In the genomic region with DNA sequence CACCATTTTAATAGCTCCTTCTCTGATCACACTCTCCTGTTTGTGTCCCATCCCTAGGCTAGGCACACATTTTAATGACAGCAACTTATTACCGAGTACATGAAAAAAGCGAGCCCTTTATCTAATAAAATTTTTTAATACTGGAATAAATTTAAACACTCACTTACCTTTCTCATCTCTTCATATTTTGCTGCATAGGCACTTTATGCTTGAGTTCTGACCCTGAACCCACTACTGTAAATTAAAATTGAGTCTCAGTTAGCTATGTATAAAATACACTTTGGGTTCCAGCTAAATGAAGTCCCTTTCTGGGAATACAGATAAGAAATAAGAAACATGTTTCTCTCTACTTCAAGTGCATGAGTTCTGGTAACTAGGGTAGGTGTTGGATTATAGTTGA, we compare ENCODE assay signal across 20 cellular contexts.
DNase-seq lines count a peak whose midpoint lies in the region; ATAC-seq, FAIRE-seq and TF ChIP-seq lines count a peak whose summit lies in the region.
"Had no signal": no experiment of that assay in that cellular context is flagged by ENCODE, and none has a peak within 500 bp of the region (broad histone marks: within the 10 kb centered on the region; RNA-seq: fewer than 3 reads in every experiment).

No MANE protein-coding gene starts in this region.

- no peaks in the 10 kb centered on the region for H4K20me1 ChIP-seq in IMR-90 (ENCODE audit: insufficient read depth, low read length)
- H4K20me1 ChIP-seq in K562 (replicated peaks; ENCODE audit: control insufficient read depth, insufficient read depth, low read length): no peaks in the 10 kb centered on the region
- H4K20me1 ChIP-seq: BLaER1 treated with 17β-estradiol and CSF1 and Interleukin-3, amounts not matched to agents 10 nM and 100 nM had no signal

- H3K9ac ChIP-seq in IMR-90 (ENCODE audit: low read depth, low read length) (no peak overlapping the region), K562 (ENCODE audit: insufficient read depth in 1 of 2, low read depth in 2 of 2, low read length in 2 of 2) (no peak overlapping the region)
- H3K9ac ChIP-seq: BLaER1 treated with 17β-estradiol and CSF1 and Interleukin-3, amounts not matched to agents 10 nM and 100 nM had no signal

- H3K4me3 ChIP-seq in A549 (no peak overlapping the region), IMR-90 (ENCODE audit: insufficient read depth, low read depth, low read length) (no peak overlapping the region), K562 (no peak overlapping the region)
- H3K4me3 ChIP-seq: BLaER1 treated with 17β-estradiol and CSF1 and Interleukin-3, amounts not matched to agents 10 nM and 100 nM had no signal

- no peak overlapping the region for H3K4me2 ChIP-seq in A549
- H3K4me2 ChIP-seq in IMR-90 (ENCODE audit: low read depth, low read length): no peak overlapping the region
- no peak overlapping the region for H3K4me2 ChIP-seq in K562 (ENCODE audit: insufficient read depth, low read length)

- intact Hi-C loops in IMR-90 (cut with micrococcal nuclease): no loop called here
- intact Hi-C loops in K562 (cut with micrococcal nuclease): no loop called here

- H3K79me2 ChIP-seq in K562 (ENCODE audit: control insufficient read depth, insufficient read depth, low read length): no peaks in the 10 kb centered on the region

- no peak overlapping the region for H3K27ac Mint-ChIP-seq in activated CD4-positive, alpha-beta memory T cell treated with anti-CD3 and anti-CD28 coated beads, Interleukin-2, amount 10 ng/mL, durations not matched to agents 7 days and 5 days
- H3K27ac Mint-ChIP-seq: B cell; CD4-positive, alpha-beta T cell; CD8-positive, alpha-beta T cell had no signal

- H4K8ac ChIP-seq in IMR-90 (ENCODE audit: low read depth in 2 of 2, low read length in 2 of 2): no peak overlapping the region

- TF ChIP-seq CTCF in A549 (IDR thresholded peaks at IDR 0.05) (no peak), IMR-90 (conservative IDR thresholded peaks at IDR 0.05; ENCODE audit: low read depth, low read length) (no peak), K562 (IDR thresholded peaks at IDR 0.05 in 2 of 3, conservative IDR thresholded peaks at IDR 0.05 in 1 of 3; ENCODE audit: insufficient read depth in 2 of 3, low read depth in 1 of 3, low read length in 3 of 3) (no peak)

- dilution Hi-C loops in IMR-90 (cut with HindIII; ENCODE audit: low sequenced_read_pairs, unreplicated experiment): no loop called here

- no peak overlapping the region for H2AK9ac ChIP-seq in IMR-90 (replicated peaks; ENCODE audit: low read depth, low read length, poor library complexity)

- H3K4me1 ChIP-seq in A549 (no peaks in the 10 kb centered on the region), IMR-90 (ENCODE audit: control insufficient read depth, insufficient read depth, low read length) (0 out of 2 replicates have a peak, but pooled peaks cover 4% of the 10 kb centered on the region), K562 (replicated peaks in 1 of 2; ENCODE audit: control insufficient read depth in 2 of 2, insufficient read depth in 2 of 2, low read length in 2 of 2) (no peaks in the 10 kb centered on the region)

- H2BK20ac ChIP-seq in IMR-90 (ENCODE audit: low read depth, low read length): no peak overlapping the region

- no peak overlapping the region for H3K4me3 Mint-ChIP-seq in activated CD4-positive, alpha-beta memory T cell treated with anti-CD3 and anti-CD28 coated beads, Interleukin-2, amount 10 ng/mL, durations not matched to agents 7 days and 5 days
- H3K4me3 Mint-ChIP-seq: B cell; CD4-positive, alpha-beta T cell; CD8-positive, alpha-beta T cell had no signal

- no peaks in the 10 kb centered on the region for H3K36me3 Mint-ChIP-seq in activated CD4-positive, alpha-beta memory T cell treated with anti-CD3 and anti-CD28 coated beads, Interleukin-2, amount 10 ng/mL, durations not matched to agents 7 days and 5 days (ENCODE audit: low read depth)
- H3K36me3 Mint-ChIP-seq: CD8-positive, alpha-beta T cell had no signal

- BruUV-seq in IMR-90 (replicated peaks; lab: Mats Ljungman, UMichigan) (no TSS peak), K562 (replicated peaks; lab: Mats Ljungman, UMichigan) (no TSS peak)

- no peak overlapping the region for H2BK5ac ChIP-seq in IMR-90 (ENCODE audit: low read depth, low read length, poor library complexity, severe bottlenecking)

- no peak for TF ChIP-seq RAD21 in A549 (conservative IDR thresholded peaks at IDR 0.05 in 1 of 2, IDR thresholded peaks at IDR 0.05 in 1 of 2)
- TF ChIP-seq RAD21 in IMR-90 (IDR thresholded peaks at IDR 0.05; ENCODE audit: low read length): no peak
- no peak for TF ChIP-seq RAD21 in K562 (CRISPR knock-in tag; conservative IDR thresholded peaks at IDR 0.05 in 1 of 2, IDR thresholded peaks at IDR 0.05 in 1 of 2)

- in situ Hi-C loops in IMR-90 (cut with MboI; ENCODE audit: low sequenced_read_pairs): no loop called here
- in situ Hi-C loops in K562 (cut with MboI): no loop called here

- DNase-seq in A549 (ENCODE audit: low read depth in 1 of 2, low spot score in 1 of 2): no peak
- DNase-seq in IMR-90: no peak
- DNase-seq in K562 (ENCODE audit: extremely low read depth in 1 of 4, low spot score in 3 of 4): no peak
- no peak for DNase-seq in SKM-1 treated with dmso at 0.1 percent for 144 hours (lab: John Stamatoyannopoulos, UW; ENCODE audit: unreplicated experiment)
- DNase-seq in activated CD4-positive, alpha-beta memory T cell treated with anti-CD3 and anti-CD28 coated beads, Interleukin-2, amount 10 ng/mL, durations not matched to agents 7 days and 5 days: no peak
- DNase-seq: 8988T; AML-193; Caco-2; Calu3; CD4-positive, alpha-beta T cell; CD8-positive, alpha-beta T cell; DMS79 treated with DMSO at 0.1 percent for 48 hours; GF-D8 had no signal

- H3K23ac ChIP-seq in IMR-90 (ENCODE audit: low read depth, low read length): no peak overlapping the region

- H3K4ac ChIP-seq in IMR-90 (ENCODE audit: low read depth, low read length): no peak overlapping the region

- H3K27me3 Mint-ChIP-seq in activated CD4-positive, alpha-beta memory T cell treated with anti-CD3 and anti-CD28 coated beads, Interleukin-2, amount 10 ng/mL, durations not matched to agents 7 days and 5 days: peaks cover 6% of the 10 kb centered on the region

- H2AK5ac ChIP-seq in IMR-90 (ENCODE audit: low read depth, low read length): no peak overlapping the region

- TF ChIP-seq EP300 in A549 (IDR thresholded peaks at IDR 0.05) (no peak), K562 (IDR thresholded peaks at IDR 0.05; ENCODE audit: low read length) (no peak)

- H3K9me3 ChIP-seq in A549: no peaks in the 10 kb centered on the region
- no peaks in the 10 kb centered on the region for H3K9me3 ChIP-seq in IMR-90 (ENCODE audit: control insufficient read depth, insufficient read depth, low read length)
- H3K9me3 ChIP-seq in K562 (replicated peaks; ENCODE audit: control insufficient read depth, insufficient read depth, low read depth, low read length): no peaks in the 10 kb centered on the region
- H3K9me3 ChIP-seq: Caco-2 had no signal

- no peaks in the 10 kb centered on the region for H3K9me1 ChIP-seq in IMR-90 (ENCODE audit: insufficient read depth, low read length)
- H3K9me1 ChIP-seq in K562 (ENCODE audit: control insufficient read depth, insufficient read depth, low read length): no peaks in the 10 kb centered on the region

- CTCF ChIA-PET in A549 (lab: Yijun Ruan, JAX) (interaction anchor here (0.9 to 1.7 kb wide), 5 partner anchors 8 to 52 kb away, joined by 3 to 6 read pairs (median 4); no protein-coding TSS in a partner anchor), IMR-90 (lab: Yijun Ruan, JAX) (no interaction called here), K562 (lab: Yijun Ruan, JAX; ENCODE audit: low intra/inter-chr PET ratio) (no interaction called here)
- CTCF ChIA-PET in activated CD4-positive, alpha-beta memory T cell treated with anti-CD3 and anti-CD28 coated beads, Interleukin-2, amount 10 ng/mL, durations not matched to agents 7 days and 5 days (lab: Charles Lee): no interaction called here

- no peak for ATAC-seq in A549
- ATAC-seq in IMR-90 (ENCODE audit: low read depth): no peak
- ATAC-seq in K562: no peak
- ATAC-seq: CD8-positive, alpha-beta T cell had no signal

- H3K4me1 Mint-ChIP-seq in activated CD4-positive, alpha-beta memory T cell treated with anti-CD3 and anti-CD28 coated beads, Interleukin-2, amount 10 ng/mL, durations not matched to agents 7 days and 5 days: no peaks in the 10 kb centered on the region
- H3K4me1 Mint-ChIP-seq: B cell had no signal

- POLR2A ChIA-PET in A549 (lab: Yijun Ruan, JAX) (no interaction called here), IMR-90 (lab: Charles Lee; ENCODE audit: unreplicated experiment) (no interaction called here), K562 (lab: Yijun Ruan, JAX) (no interaction called here)
- POLR2A ChIA-PET in activated CD4-positive, alpha-beta memory T cell treated with anti-CD3 and anti-CD28 coated beads, Interleukin-2, amount 10 ng/mL, durations not matched to agents 7 days and 5 days (lab: Charles Lee): no interaction called here

- FAIRE-seq in A549 (lab: Jason Lieb, UNC) (no peak), K562 (lab: Jason Lieb, UNC) (no peak)
- FAIRE-seq: A204.1, G401.6, GM12891, GM19239 had no signal

- no peak overlapping the region for H3K56ac ChIP-seq in IMR-90 (ENCODE audit: extremely low read depth, insufficient read depth, low read length)

- H3K36me3 ChIP-seq in IMR-90 (ENCODE audit: control insufficient read depth, insufficient read depth, low read length) (no peaks in the 10 kb centered on the region), K562 (ENCODE audit: control insufficient read depth, insufficient read depth, low read length) (no peaks in the 10 kb centered on the region)

- no peak for TF ChIP-seq POLR2A in A549 (IDR thresholded peaks at IDR 0.05; ENCODE audit: low read length)
- no peak for TF ChIP-seq POLR2A in IMR-90 (IDR thresholded peaks at IDR 0.05; ENCODE audit: low read depth, low read length)
- no peak for TF ChIP-seq POLR2A in K562 (conservative IDR thresholded peaks at IDR 0.05)

- no peak overlapping the region for H3K27ac ChIP-seq in A549
- H3K27ac ChIP-seq in IMR-90 (ENCODE audit: insufficient read depth, low read length): no peak overlapping the region
- no peak overlapping the region for H3K27ac ChIP-seq in K562 (ENCODE audit: extremely low read depth, low read depth, low read length)
- H3K27ac ChIP-seq: C4-2B had no signal

- no peak overlapping the region for H2AFZ ChIP-seq in IMR-90 (replicated peaks; ENCODE audit: low read length, poor library complexity)
- H2AFZ ChIP-seq in K562 (ENCODE audit: low read depth, low read length): no peak overlapping the region

- H3K9me3 Mint-ChIP-seq in activated CD4-positive, alpha-beta memory T cell treated with anti-CD3 and anti-CD28 coated beads, Interleukin-2, amount 10 ng/mL, durations not matched to agents 7 days and 5 days: no peaks in the 10 kb centered on the region
- H3K9me3 Mint-ChIP-seq: CD4-positive, alpha-beta T cell; CD8-positive, alpha-beta T cell had no signal

- H4K5ac ChIP-seq in IMR-90 (ENCODE audit: low read depth, low read length): no peak overlapping the region

- H3K27me3 ChIP-seq in IMR-90 (ENCODE audit: control insufficient read depth, insufficient read depth, low read length): no peaks in the 10 kb centered on the region; the same call in 1 of the 2 replicates
- peaks cover 7 to 17% of the 10 kb centered on the region in 2 experiments; a peak in 4 of 5 replicates for H3K27me3 ChIP-seq in K562 (ENCODE audit: control insufficient read depth in 2 of 2, insufficient read depth in 2 of 2, low read length in 2 of 2)
- H3K27me3 ChIP-seq: BLaER1 treated with 17β-estradiol and CSF1 and Interleukin-3, amounts not matched to agents 10 nM and 100 nM had no signal

- no peak overlapping the region for H4K91ac ChIP-seq in IMR-90 (ENCODE audit: insufficient read depth, low read depth, low read length)

- no peak overlapping the region for H3K18ac ChIP-seq in IMR-90 (ENCODE audit: low read depth, low read length)

- no peak overlapping the region for H2BK120ac ChIP-seq in IMR-90 (ENCODE audit: low read depth, low read length)

- no peaks in the 10 kb centered on the region for H3K79me1 ChIP-seq in IMR-90 (ENCODE audit: low read depth in 1 of 2, low read length in 2 of 2)

- no peak overlapping the region for H2BK15ac ChIP-seq in IMR-90 (ENCODE audit: low read depth, low read length)

- H3K14ac ChIP-seq in IMR-90 (replicated peaks; ENCODE audit: low read depth, low read length): no peak overlapping the region

- 80% methylated on average over 2 of the region's 2 CpGs for WGBS in A549 (ENCODE audit: missing lambda C conversion rate)
- no CpG with 5 or more reads among the region's 2 CpGs for WGBS in IMR-90 (ENCODE audit: extremely low coverage in 2 of 2, insufficient read length in 1 of 2), 2 experiments
- 3% methylated on average over 2 of the region's 2 CpGs for WGBS in K562 (ENCODE audit: insufficient coverage, low coverage, missing lambda C conversion rate)

Comparison
In these comparisons a context has a peak if more than half of its experiments do, and no peak if none do; other contexts are left out.
1. Of the 35 proteins assayed by ChIP-seq in both K562 and A549: peak only in K562: none; only in A549: none; in both: MAFK; in neither: 34.